In genomic region chr12:18723752-18724151, GRCh38 we compare ENCODE assay signal across 15 cellular contexts. TPM values are rescaled to one million over a fixed set of nuclear protein-coding genes. Genes with fewer than 3 reads are reported as not detected.
DNase-seq lines count a peak whose midpoint lies in the region; ATAC-seq, FAIRE-seq and TF ChIP-seq lines count a peak whose summit lies in the region.
"Had no signal": no experiment of that assay in that cellular context is flagged by ENCODE, and none has a peak within 500 bp of the region (broad histone marks: within the 10 kb centered on the region; RNA-seq: fewer than 3 reads in every experiment).

No MANE protein-coding gene starts in this region.

- no peaks in the 10 kb centered on the region for H3K9me3 ChIP-seq in SK-N-SH
- H3K9me3 ChIP-seq in Panc1 (ENCODE audit: control insufficient read depth, insufficient read depth, low read depth, low read length), result no peaks in the 10 kb centered on the region
- H3K9me3 ChIP-seq: right atrium auricular region had no signal

- peaks cover 7% of the 10 kb centered on the region for H3K9me3 Mint-ChIP-seq in type B pancreatic cell

- no peaks in the 10 kb centered on the region for H3K4me1 ChIP-seq in SK-N-SH (ENCODE audit: control insufficient read depth in 1 of 2, insufficient read depth in 2 of 2, low read depth in 1 of 2, low read length in 1 of 2)
- no peaks in the 10 kb centered on the region for H3K4me1 ChIP-seq in Panc1 (ENCODE audit: control insufficient read depth, insufficient read depth, low read length)
- H3K4me1 ChIP-seq: right atrium auricular region had no signal

- no peak overlapping the region for H3K4me2 ChIP-seq in SK-N-SH

- no peaks in the 10 kb centered on the region for H3K4me1 Mint-ChIP-seq in type B pancreatic cell (ENCODE audit: unreplicated experiment)

- peaks cover 7% of the 10 kb centered on the region for H3K27me3 Mint-ChIP-seq in type B pancreatic cell
- H3K27me3 Mint-ChIP-seq: activated naive CD8-positive, alpha-beta T cell had no signal

- H3K36me3 Mint-ChIP-seq in type B pancreatic cell, result no peaks in the 10 kb centered on the region
- H3K36me3 Mint-ChIP-seq: activated naive CD8-positive, alpha-beta T cell had no signal

- in situ Hi-C loops in Panc1 (cut with HindIII; ENCODE audit: low pct_unique_long_range_greater_than_20kb, low sequenced_read_pairs), result no loop called here

- peak overlapping the region; percentile 35 for H3K27ac Mint-ChIP-seq in type B pancreatic cell
- H3K27ac Mint-ChIP-seq: activated naive CD8-positive, alpha-beta T cell had no signal

- intact Hi-C loops in Panc1 (cut with micrococcal nuclease; ENCODE audit: unreplicated experiment), result no loop called here

- TF ChIP-seq EP300 in SK-N-SH (IDR thresholded peaks at IDR 0.05; ENCODE audit: borderline replicate concordance in 1 of 2, low read depth in 1 of 2, low read length in 1 of 2), result no peak

- no peak overlapping the region for H2AFZ ChIP-seq in SK-N-SH (ENCODE audit: low read depth)

- 65% methylated on average over 2 of the region's 2 CpGs for WGBS in SK-N-SH (ENCODE audit: low lambda C conversion rate)

- H3K27me3 ChIP-seq in SK-N-SH (ENCODE audit: insufficient read depth), result no peaks in the 10 kb centered on the region
- no peaks in the 10 kb centered on the region for H3K27me3 ChIP-seq in Panc1 (ENCODE audit: control insufficient read depth, insufficient read depth, low read length)
- H3K27me3 ChIP-seq: right atrium auricular region had no signal

- TF ChIP-seq CTCF in SK-N-SH (IDR thresholded peaks at IDR 0.05) (no peak), Panc1 (IDR thresholded peaks at IDR 0.05) (no peak), fibroblast of the aortic adventitia (IDR thresholded peaks at IDR 0.05; ENCODE audit: insufficient read depth, low read length) (no peak), type B pancreatic cell (conservative IDR thresholded peaks at IDR 0.05) (no peak)

- H3K4me3 Mint-ChIP-seq in type B pancreatic cell, result no peak overlapping the region
- H3K4me3 Mint-ChIP-seq: activated naive CD8-positive, alpha-beta T cell had no signal

- DNase-seq in SK-N-SH (no peak), Panc1 (ENCODE audit: low read depth, low spot score) (peak; percentile 4), fibroblast of the aortic adventitia (ENCODE audit: low read depth) (peak; percentile 69), type B pancreatic cell (ENCODE audit: extremely low spot score, unreplicated experiment) (no peak), NCI-H187 treated with DMSO at 0.1 percent for 48 hours (lab: John Stamatoyannopoulos, UW) (no peak), GM12891 (ENCODE audit: insufficient read length, low spot score) (no peak), retina (no peak)
- DNase-seq: 8988T, dermis blood vessel endothelial cell, NCI-H2081 had no signal

- H4K20me1 ChIP-seq in SK-N-SH (ENCODE audit: insufficient read depth), result no peaks in the 10 kb centered on the region

- FAIRE-seq in GM12891 (lab: Jason Lieb, UNC), result no peak

- ATAC-seq in SK-N-SH treated with all-trans-retinoic acid at 6 μM for 48 hours (no peak), Panc1 (no peak)

- CTCF ChIA-PET in SK-N-SH (lab: Yijun Ruan, JAX) (no interaction called here), Panc1 (lab: Charles Lee) (no interaction called here)

- H3K4me3 ChIP-seq in SK-N-SH (ENCODE audit: low read depth in 2 of 2, low read length in 1 of 2), result no peak overlapping the region
- H3K4me3 ChIP-seq in Panc1 (ENCODE audit: low read depth in 2 of 2, low read length in 2 of 2), result no peak overlapping the region
- no peak overlapping the region for H3K4me3 ChIP-seq in fibroblast of the aortic adventitia (ENCODE audit: low read depth, low read length)
- H3K4me3 ChIP-seq: right atrium auricular region had no signal

- no TSS peak for BruUV-seq in Panc1 (replicated peaks; lab: Mats Ljungman, UMichigan)

- no peaks in the 10 kb centered on the region for H3K79me2 ChIP-seq in SK-N-SH (ENCODE audit: insufficient read depth)

- H3K9me2 ChIP-seq in SK-N-SH, result no peaks in the 10 kb centered on the region

- no peak for TF ChIP-seq RAD21 in SK-N-SH (IDR thresholded peaks at IDR 0.05; ENCODE audit: low read length)

- H3K27ac ChIP-seq in SK-N-SH (ENCODE audit: low read depth in 2 of 2, low read length in 1 of 2) (no peak overlapping the region), Panc1 (ENCODE audit: low read length) (no peak overlapping the region)
- H3K27ac ChIP-seq: right atrium auricular region had no signal

- no peaks in the 10 kb centered on the region for H3F3A ChIP-seq in SK-N-SH (replicated peaks; ENCODE audit: insufficient read depth)

- no peaks in the 10 kb centered on the region for H3K36me3 ChIP-seq in SK-N-SH (replicated peaks in 1 of 2; ENCODE audit: control insufficient read depth in 1 of 2, insufficient read depth in 2 of 2, low read length in 1 of 2)
- no peaks in the 10 kb centered on the region for H3K36me3 ChIP-seq in Panc1 (ENCODE audit: control insufficient read depth, insufficient read depth, low read length)
- H3K36me3 ChIP-seq: right atrium auricular region had no signal

- POLR2A ChIA-PET in SK-N-SH (lab: Yijun Ruan, JAX), result no interaction called here
- POLR2A ChIA-PET in Panc1 (lab: Charles Lee), result no interaction called here

- TF ChIP-seq POLR2A in GM12891 (IDR thresholded peaks at IDR 0.05; ENCODE audit: low read depth, low read length), result no peak

- H3K9ac ChIP-seq in SK-N-SH, result no peak overlapping the region

TF ChIP-seq in SK-N-SH, 30 proteins besides CTCF, POLR2A, EP300 and RAD21 (continues in another document):
- no peak for TF ChIP-seq NRF1 (IDR thresholded peaks at IDR 0.05; ENCODE audit: low read depth, low read length)
- no peak for TF ChIP-seq TAF1 (IDR thresholded peaks at IDR 0.05; ENCODE audit: borderline replicate concordance, low read depth, low read length)
- no peak for TF ChIP-seq YY1 (IDR thresholded peaks at IDR 0.05; ENCODE audit: low read depth)
- TF ChIP-seq FOSL2 (IDR thresholded peaks at IDR 0.05; ENCODE audit: borderline replicate concordance, low read depth), result peak; percentile 52; the same call in 1 of the 2 replicates
- peak; percentile 17; the same call in 1 of the 2 replicates for TF ChIP-seq PBX3 (IDR thresholded peaks at IDR 0.05)

TF ChIP-seq in SK-N-SH treated with all-trans-retinoic acid at 6 μM for 48 hours, 23 proteins besides CTCF, POLR2A, EP300 and RAD21 (continues in another document):
- TF ChIP-seq CSDC2 (CRISPR knock-in tag; IDR thresholded peaks at IDR 0.05), result no peak
- TF ChIP-seq SNAI2 (CRISPR knock-in tag; IDR thresholded peaks at IDR 0.05), result no peak
- TF ChIP-seq RARB (CRISPR knock-in tag; IDR thresholded peaks at IDR 0.05), result no peak
- no peak for TF ChIP-seq ISL1 (CRISPR knock-in tag; IDR thresholded peaks at IDR 0.05)
- no peak for TF ChIP-seq ZC3H10 (CRISPR knock-in tag; IDR thresholded peaks at IDR 0.05)
- no peak for TF ChIP-seq ZNF8 (CRISPR knock-in tag; IDR thresholded peaks at IDR 0.05)

TF ChIP-seq in GM12891, 5 proteins besides CTCF, POLR2A, EP300 and RAD21:
- no peak for TF ChIP-seq POLR2AphosphoS5 (IDR thresholded peaks at IDR 0.05; ENCODE audit: low read depth, low read length)
- TF ChIP-seq PAX5 (IDR thresholded peaks at IDR 0.05; ENCODE audit: insufficient read depth, low read length, severe bottlenecking), result no peak
- TF ChIP-seq TAF1 (IDR thresholded peaks at IDR 0.05; ENCODE audit: low read depth, low read length), result no peak
- no peak for TF ChIP-seq POU2F2 (IDR thresholded peaks at IDR 0.05; ENCODE audit: low read depth, low read length)
- TF ChIP-seq SPI1 (IDR thresholded peaks at IDR 0.05; ENCODE audit: low read depth, low read length), result no peak

RNA-seq across cellular contexts. Expression of gene PLCZ1, which starts 14.1 kb away (rescaled TPM):
- polyA plus RNA-seq in SK-N-SH (2012; rRNA removed), result 0.05 and 0.15 TPM in 2 replicates
- 0.04 and 0.08 TPM in 2 replicates for polyA plus RNA-seq in SK-N-SH (2012; cell fraction: cytosol; rRNA removed)
- polyA plus RNA-seq in SK-N-SH (2012; cell fraction: nucleus; rRNA removed), result 0.38 and 0.98 TPM in 2 replicates
- total RNA-seq in Panc1 (2021; ENCODE audit: unreplicated experiment), result not detected
- not detected for polyA plus RNA-seq in Panc1 (2012; ENCODE audit: insufficient read length)
- 0.18 TPM in 1 of 2 replicates, not detected in the other for total RNA-seq in fibroblast of the aortic adventitia (ENCODE audit: low replicate concordance)
- total RNA-seq in type B pancreatic cell (ENCODE audit: low replicate concordance), result not detected in 2 replicates
- not detected for polyA plus RNA-seq in GM12891 (2012; ENCODE audit: low read depth, missing spikeins)
- total RNA-seq: dermis blood vessel endothelial cell, OCI-LY7, right atrium auricular region had no signal

RNA-seq across cellular contexts. Expression of gene CAPZA3, which starts 14.2 kb away (rescaled TPM):
- polyA plus RNA-seq in SK-N-SH (2012; rRNA removed), result not detected in 2 replicates
- polyA plus RNA-seq in SK-N-SH (2012; cell fraction: cytosol; rRNA removed), result not detected in 2 replicates
- polyA plus RNA-seq in SK-N-SH (2012; cell fraction: nucleus; rRNA removed), result not detected in 2 replicates
- total RNA-seq in Panc1 (2021; ENCODE audit: unreplicated experiment), result not detected
- polyA plus RNA-seq in Panc1 (2012; ENCODE audit: insufficient read length), result not detected
- not detected in 2 replicates for total RNA-seq in fibroblast of the aortic adventitia (ENCODE audit: low replicate concordance)
- not detected in 2 replicates for total RNA-seq in type B pancreatic cell (ENCODE audit: low replicate concordance)
- polyA plus RNA-seq in GM12891 (2012; ENCODE audit: low read depth, missing spikeins), result not detected
- total RNA-seq: dermis blood vessel endothelial cell, OCI-LY7, right atrium auricular region, temporal lobe had no signal

Comparison
In these comparisons a context has a peak if more than half of its experiments do, and no peak if none do; other contexts are left out.
1. DNase-seq: peak in Panc1 (single experiment) and fibroblast of the aortic adventitia (single experiment); none in SK-N-SH (single experiment), type B pancreatic cell (single experiment), NCI-H187 treated with DMSO at 0.1 percent for 48 hours (single experiment), GM12891 (single experiment) and retina (single experiment).